25 cellular contexts compared by ENCODE assay signal in genomic region chr10:116833986-116834760, GRCh38. TPM values are rescaled to one million over a fixed set of nuclear protein-coding genes. Genes with fewer than 3 reads are reported as not detected.
DNase-seq lines count a peak whose midpoint lies in the region; ATAC-seq and TF ChIP-seq lines count a peak whose summit lies in the region.
"Had no signal": no experiment of that assay in that cellular context is flagged by ENCODE, and none has a peak within 500 bp of the region (broad histone marks: within the 10 kb centered on the region; RNA-seq: fewer than 3 reads in every experiment).

No MANE protein-coding gene starts in this region.

- ATAC-seq in body of pancreas: no peak
- ATAC-seq: gastroesophageal sphincter, left colon, natural killer cell had no signal

- H3K4me1 ChIP-seq in body of pancreas: no peaks in the 10 kb centered on the region
- H3K4me1 ChIP-seq: gastroesophageal sphincter, thyroid gland had no signal

- DNase-seq in SHP77 treated with DMSO at 0.1 percent for 48 hours (lab: John Stamatoyannopoulos, UW) (peak; percentile 35), SHP77 (lab: John Stamatoyannopoulos, UW) (no peak), NCI-H510A (lab: John Stamatoyannopoulos, UW) (peak; percentile 69), globus pallidus (ENCODE audit: low spot score) (peak; percentile 65), retina (peak; percentile 80), body of pancreas (no peak), NCI-H1048 (lab: John Stamatoyannopoulos, UW) (no peak)
- no peak for DNase-seq in activated CD4-positive, alpha-beta memory T cell treated with anti-CD3 and anti-CD28 coated beads, Interleukin-2, amount 10 ng/mL, durations not matched to agents 7 days and 5 days
- DNase-seq: activated CD8-positive, alpha-beta memory T cell treated with anti-CD3 and anti-CD28 coated beads for 24 hours; activated naive CD4-positive, alpha-beta T cell treated with anti-CD3 and anti-CD28 coated beads, Interleukin-2, amount 10 ng/mL, durations not matched to agents 7 days and 5 days; activated T-cell treated with anti-CD3 and anti-CD28 coated beads, Interleukin-2, amount 50 U/mL, for 48 hours; anterior cingulate cortex; Calu3; left colon; natural killer cell; NCI-H2171 treated with DMSO at 0.1 percent for 48 hours; posterior cingulate gyrus; stimulated activated CD4-positive, alpha-beta T cell treated with anti-CD3 and anti-CD28 coated beads, Interleukin-2, amount 100 ng/mL, for 24 hours; stimulated activated naive CD4-positive, alpha-beta T cell treated with Interleukin-2 at 50 U/mL for 16 hours; T-helper 9 cell; thyroid gland had no signal

- no peaks in the 10 kb centered on the region for H3K36me3 Mint-ChIP-seq in activated CD4-positive, alpha-beta memory T cell treated with anti-CD3 and anti-CD28 coated beads, Interleukin-2, amount 10 ng/mL, durations not matched to agents 7 days and 5 days (ENCODE audit: low read depth)
- H3K36me3 Mint-ChIP-seq: activated naive CD4-positive, alpha-beta T cell treated with anti-CD3 and anti-CD28 coated beads, Interleukin-2, amount 10 ng/mL, durations not matched to agents 7 days and 5 days; natural killer cell had no signal

- TF ChIP-seq CTCF in body of pancreas (IDR thresholded peaks at IDR 0.05): no peak

- no peak overlapping the region for H3K27ac Mint-ChIP-seq in activated CD4-positive, alpha-beta memory T cell treated with anti-CD3 and anti-CD28 coated beads, Interleukin-2, amount 10 ng/mL, durations not matched to agents 7 days and 5 days
- H3K27ac Mint-ChIP-seq: activated naive CD4-positive, alpha-beta T cell treated with anti-CD3 and anti-CD28 coated beads, Interleukin-2, amount 10 ng/mL, durations not matched to agents 7 days and 5 days; natural killer cell had no signal

- peaks cover 5% of the 10 kb centered on the region for H3K27me3 Mint-ChIP-seq in activated CD4-positive, alpha-beta memory T cell treated with anti-CD3 and anti-CD28 coated beads, Interleukin-2, amount 10 ng/mL, durations not matched to agents 7 days and 5 days
- H3K27me3 Mint-ChIP-seq: activated naive CD4-positive, alpha-beta T cell treated with anti-CD3 and anti-CD28 coated beads, Interleukin-2, amount 10 ng/mL, durations not matched to agents 7 days and 5 days had no signal

- H3K9me3 Mint-ChIP-seq in activated CD4-positive, alpha-beta memory T cell treated with anti-CD3 and anti-CD28 coated beads, Interleukin-2, amount 10 ng/mL, durations not matched to agents 7 days and 5 days: no peaks in the 10 kb centered on the region
- H3K9me3 Mint-ChIP-seq: activated naive CD4-positive, alpha-beta T cell treated with anti-CD3 and anti-CD28 coated beads, Interleukin-2, amount 10 ng/mL, durations not matched to agents 7 days and 5 days; natural killer cell had no signal

- no peak overlapping the region for H3K4me3 ChIP-seq in body of pancreas
- H3K4me3 ChIP-seq: gastroesophageal sphincter, skin epidermis, thyroid gland had no signal

- no peaks in the 10 kb centered on the region for H3K4me1 Mint-ChIP-seq in activated CD4-positive, alpha-beta memory T cell treated with anti-CD3 and anti-CD28 coated beads, Interleukin-2, amount 10 ng/mL, durations not matched to agents 7 days and 5 days
- H3K4me1 Mint-ChIP-seq: activated naive CD4-positive, alpha-beta T cell treated with anti-CD3 and anti-CD28 coated beads, Interleukin-2, amount 10 ng/mL, durations not matched to agents 7 days and 5 days; natural killer cell had no signal

- WGBS in body of pancreas, 2 donors: 83 to 84% methylated on average over 13 of the region's 13 CpGs

- CTCF ChIA-PET in activated CD4-positive, alpha-beta memory T cell treated with anti-CD3 and anti-CD28 coated beads, Interleukin-2, amount 10 ng/mL, durations not matched to agents 7 days and 5 days (lab: Charles Lee): no interaction called here

- no peaks in the 10 kb centered on the region for H3K27me3 ChIP-seq in body of pancreas
- H3K27me3 ChIP-seq: gastroesophageal sphincter, thyroid gland had no signal

- H3K4me3 Mint-ChIP-seq in activated CD4-positive, alpha-beta memory T cell treated with anti-CD3 and anti-CD28 coated beads, Interleukin-2, amount 10 ng/mL, durations not matched to agents 7 days and 5 days: no peak overlapping the region
- H3K4me3 Mint-ChIP-seq: activated naive CD4-positive, alpha-beta T cell treated with anti-CD3 and anti-CD28 coated beads, Interleukin-2, amount 10 ng/mL, durations not matched to agents 7 days and 5 days; natural killer cell had no signal

- POLR2A ChIA-PET in activated CD4-positive, alpha-beta memory T cell treated with anti-CD3 and anti-CD28 coated beads, Interleukin-2, amount 10 ng/mL, durations not matched to agents 7 days and 5 days (lab: Charles Lee): no interaction called here

- no peaks in the 10 kb centered on the region for H3K9me3 ChIP-seq in body of pancreas
- H3K9me3 ChIP-seq: gastroesophageal sphincter, thyroid gland had no signal

- H3K36me3 ChIP-seq in body of pancreas (replicated peaks in 1 of 2; ENCODE audit: insufficient read depth in 1 of 2, low read depth in 2 of 2): no peaks in the 10 kb centered on the region
- H3K36me3 ChIP-seq: thyroid gland had no signal

- H3K27ac ChIP-seq in body of pancreas: no peak overlapping the region
- H3K27ac ChIP-seq: gastroesophageal sphincter, RWPE1, skin epidermis, thyroid gland had no signal

- intact Hi-C loops in body of pancreas (cut with DNase I): no loop called here

- no peak for TF ChIP-seq POLR2A in body of pancreas (IDR thresholded peaks at IDR 0.05)

RNA-seq across cellular contexts. Expression of gene ENO4, which starts 15.1 kb away (rescaled TPM):
- total RNA-seq in activated CD4-positive, alpha-beta memory T cell treated with anti-CD3 and anti-CD28 coated beads, Interleukin-2, amount 10 ng/mL, durations not matched to agents 7 days and 5 days: not detected
- 1 to 10 TPM in 1 of 2 donors, not detected in 1; 1.0 TPM for total RNA-seq in body of pancreas
- total RNA-seq: MCF 10A, natural killer cell had no signal

Comparison
In these comparisons a context has a peak if more than half of its experiments do, and no peak if none do; other contexts are left out.
1. DNase-seq: peak in SHP77 treated with DMSO at 0.1 percent for 48 hours (single experiment), NCI-H510A (single experiment), globus pallidus (single experiment) and retina (single experiment); none in SHP77 (0 of 2), activated CD4-positive, alpha-beta memory T cell treated with anti-CD3 and anti-CD28 coated beads, Interleukin-2, amount 10 ng/mL, durations not matched to agents 7 days and 5 days (single experiment), body of pancreas (0 of 4) and NCI-H1048 (single experiment).